In the genomic region with DNA sequence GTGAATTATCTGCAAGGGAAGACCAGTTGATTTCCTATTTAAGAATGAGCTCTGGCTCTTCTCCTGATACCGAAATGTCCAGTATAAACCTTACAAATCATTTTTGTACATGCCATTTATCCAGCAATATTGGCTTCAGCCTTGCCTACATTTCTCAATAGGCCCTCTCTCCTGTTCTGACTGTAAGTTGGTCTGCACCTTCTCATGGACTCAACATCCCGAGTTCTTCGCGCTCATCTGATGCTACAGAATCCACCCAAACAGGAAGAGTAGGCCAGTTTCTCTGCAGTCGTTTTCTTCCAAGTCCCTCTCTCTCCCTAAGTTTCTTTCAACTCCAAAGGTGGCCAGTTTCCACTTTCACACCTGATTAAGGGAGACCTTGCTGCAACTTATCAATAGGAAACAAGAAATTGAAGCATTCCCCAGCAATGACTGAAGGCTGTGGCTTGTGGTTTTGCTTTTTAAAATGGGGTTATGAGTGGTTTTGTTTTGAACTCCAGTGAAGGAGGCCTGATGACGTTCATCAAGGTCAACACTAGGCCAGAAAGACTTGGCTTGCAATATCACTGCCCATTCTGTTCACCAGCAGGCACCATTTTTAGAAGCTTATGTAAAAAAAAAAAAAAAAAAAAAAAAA, we compare ENCODE assay signal across 1 cellular context.
TF ChIP-seq lines count a peak whose summit lies in the region.

No MANE protein-coding gene starts in this region.

TF ChIP-seq in GM12878, 131 proteins besides CTCF, POLR2A, EP300 and RAD21 (continued from another document):
- no peak for TF ChIP-seq YBX1 (IDR thresholded peaks at IDR 0.05)
- TF ChIP-seq BCL11A (IDR thresholded peaks at IDR 0.05; ENCODE audit: low read depth, low read length) = no peak
- no peak for TF ChIP-seq MEF2B (IDR thresholded peaks at IDR 0.05; ENCODE audit: partially characterized antibody, poor library complexity, severe bottlenecking)
- no peak for TF ChIP-seq RFX5 (IDR thresholded peaks at IDR 0.05; ENCODE audit: low read depth, low read length)
